In the genomic region with DNA sequence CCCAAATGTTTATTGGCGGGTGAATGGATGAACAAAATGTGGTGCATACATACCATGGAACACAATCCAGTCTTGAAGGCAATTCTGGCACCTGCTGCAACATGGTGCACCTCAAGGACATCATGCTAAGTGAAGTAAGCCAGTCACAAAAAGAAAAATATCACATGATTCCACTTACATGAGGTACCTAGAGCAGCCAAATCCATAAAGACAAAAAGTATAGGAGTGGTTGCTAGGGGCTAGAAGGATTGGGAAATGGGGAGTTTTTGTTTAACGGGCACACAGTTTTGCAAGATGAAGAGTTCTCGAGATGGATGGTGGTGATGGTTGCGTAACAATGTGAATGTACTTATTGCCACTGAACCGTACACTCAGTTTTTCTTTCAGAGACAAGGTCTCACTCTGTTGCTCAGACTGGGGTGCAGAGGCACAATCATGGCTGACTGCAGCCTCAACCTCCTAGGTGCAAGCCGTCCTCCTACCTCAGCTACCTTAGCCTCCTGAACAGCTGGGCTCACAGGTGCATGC, we compare ENCODE assay signal across 15 cellular contexts.
"Had no signal": no experiment of that assay in that cellular context is flagged by ENCODE, and none has a peak within 500 bp of the region (broad histone marks: within the 10 kb centered on the region; RNA-seq: fewer than 3 reads in every experiment).

No MANE protein-coding gene starts in this region.

- DNase-seq: activated CD4-positive, alpha-beta T cell treated with anti-CD3 and anti-CD28 coated beads, Interleukin-2, amount 50 U/mL, for 48 hours; activated naive CD4-positive, alpha-beta T cell treated with Interleukin-2 at 50 U/mL for 16 hours; activated naive CD8-positive, alpha-beta T cell treated with anti-CD3 and anti-CD28 coated beads, Interleukin-2, amount 50 U/mL, for 24 hours; dermis blood vessel endothelial cell; gastrocnemius medialis; heart left ventricle; left cardiac atrium; stimulated activated naive CD8-positive, alpha-beta T cell treated with anti-CD3 and anti-CD28 coated beads, Interleukin-15, amount 100 ng/mL, for 72 hours; T1000 had no signal

- H3K4me1 ChIP-seq: gastrocnemius medialis, prostate gland had no signal

- H3K27ac ChIP-seq: gastrocnemius medialis, heart left ventricle, prostate gland had no signal

- H3K9me3 ChIP-seq: gastrocnemius medialis, heart left ventricle, prostate gland had no signal

- ATAC-seq: activated naive CD8-positive, alpha-beta T cell treated with anti-CD3 and anti-CD28 coated beads, Interleukin-2, amount 50 U/mL, for 24 hours; activated T-helper 17 cell treated with anti-CD3 and anti-CD28 coated beads, Interleukin-2, amount 50 U/mL, for 72 hours; gastrocnemius medialis; heart left ventricle; left cardiac atrium; sciatic nerve; stimulated activated naive CD8-positive, alpha-beta T cell treated with anti-CD3 and anti-CD28 coated beads, Interleukin-15, amount 100 ng/mL, for 72 hours had no signal

- FAIRE-seq: astrocyte, bronchial epithelial cell had no signal

- H3K36me3 ChIP-seq: gastrocnemius medialis, heart left ventricle, prostate gland had no signal

- H3K27me3 ChIP-seq: gastrocnemius medialis, heart left ventricle had no signal

- H3K4me3 ChIP-seq: gastrocnemius medialis, heart left ventricle, lung, prostate gland had no signal
